In genomic region chr4:139663561-139664138, GRCh38 we compare ENCODE assay signal across 21 cellular contexts. TPM values are rescaled to one million over a fixed set of nuclear protein-coding genes. Genes with fewer than 3 reads are reported as not detected.
DNase-seq lines count a peak whose midpoint lies in the region; ATAC-seq, FAIRE-seq and TF ChIP-seq lines count a peak whose summit lies in the region.
"Had no signal": no experiment of that assay in that cellular context is flagged by ENCODE, and none has a peak within 500 bp of the region (broad histone marks: within the 10 kb centered on the region; RNA-seq: fewer than 3 reads in every experiment).

No MANE protein-coding gene starts in this region.

- no peak for TF ChIP-seq CTCF in hepatocyte (IDR thresholded peaks at IDR 0.05; ENCODE audit: poor library complexity)

- no peaks in the 10 kb centered on the region for H3K36me3 Mint-ChIP-seq in activated T-helper 17 cell treated with anti-CD3 and anti-CD28 coated beads, Interleukin-2, amount 50 U/mL, for 72 hours (ENCODE audit: low read depth)

- no peak overlapping the region for H3K4me3 Mint-ChIP-seq in activated T-helper 17 cell treated with anti-CD3 and anti-CD28 coated beads, Interleukin-2, amount 50 U/mL, for 72 hours
- H3K4me3 Mint-ChIP-seq: H9 had no signal

- peak overlapping the region; percentile 46 for H2AFZ ChIP-seq in hepatocyte

- H3K27me3 Mint-ChIP-seq in activated T-helper 17 cell treated with anti-CD3 and anti-CD28 coated beads, Interleukin-2, amount 50 U/mL, for 72 hours, result no peaks in the 10 kb centered on the region

- H3K4me2 ChIP-seq in hepatocyte, result peak overlapping the region; percentile 24

- H4K20me1 ChIP-seq in hepatocyte (ENCODE audit: insufficient read depth, poor library complexity, severe bottlenecking), result no peaks in the 10 kb centered on the region

- no peak for ATAC-seq in activated T-helper 17 cell treated with anti-CD3 and anti-CD28 coated beads, Interleukin-2, amount 50 U/mL, for 72 hours (replicated peaks)
- ATAC-seq in HG02885 (IDR thresholded peaks at IDR 0.05; ENCODE audit: poor library complexity, unreplicated experiment) (no peak), left ventricle myocardium superior (no peak)

- H3K4me3 ChIP-seq in hepatocyte (no peak overlapping the region), small intestine (ENCODE audit: low read depth in 1 of 2, low read length in 2 of 2) (no peak overlapping the region)
- H3K4me3 ChIP-seq: MG63, Peyer's patch had no signal

- peak overlapping the region; percentile 95 for H3K27ac ChIP-seq in hepatocyte
- peak overlapping the region; percentile 37 to 57 for H3K27ac ChIP-seq in small intestine (ENCODE audit: low read depth in 1 of 2, low read length in 1 of 2)
- H3K27ac ChIP-seq: 22Rv1, C4-2B had no signal

- no peaks in the 10 kb centered on the region for H3K9me2 ChIP-seq in hepatocyte (replicated peaks; ENCODE audit: insufficient read depth)

- H3K27me3 ChIP-seq in hepatocyte (no peaks in the 10 kb centered on the region), small intestine (ENCODE audit: control insufficient read depth in 2 of 2, insufficient read depth in 2 of 2, low read length in 2 of 2) (no peaks in the 10 kb centered on the region)
- H3K27me3 ChIP-seq: MG63, Peyer's patch had no signal

- peak overlapping the region; percentile 57 for H3K27ac Mint-ChIP-seq in activated T-helper 17 cell treated with anti-CD3 and anti-CD28 coated beads, Interleukin-2, amount 50 U/mL, for 72 hours
- H3K27ac Mint-ChIP-seq: H9 had no signal

- intact Hi-C loops in left ventricle myocardium superior (cut with micrococcal nuclease), result no loop called here

- H3K9me3 ChIP-seq in hepatocyte (ENCODE audit: low read depth) (no peaks in the 10 kb centered on the region), small intestine (ENCODE audit: control insufficient read depth, low read depth) (no peaks in the 10 kb centered on the region)
- H3K9me3 ChIP-seq: MG63, Peyer's patch had no signal

- no peak for FAIRE-seq in small intestine (lab: Jason Lieb, UNC)

- H3K4me1 Mint-ChIP-seq in activated T-helper 17 cell treated with anti-CD3 and anti-CD28 coated beads, Interleukin-2, amount 50 U/mL, for 72 hours, result peaks cover 7% of the 10 kb centered on the region

- H3K4me1 ChIP-seq in hepatocyte (ENCODE audit: insufficient read depth) (peaks cover 56% of the 10 kb centered on the region), small intestine (ENCODE audit: control insufficient read depth in 2 of 2, insufficient read depth in 1 of 2, low read depth in 1 of 2, low read length in 1 of 2) (peaks cover 10 to 14% of the 10 kb centered on the region in 2 donors)

- peaks cover 15% of the 10 kb centered on the region for H3K79me2 ChIP-seq in hepatocyte

- H3K36me3 ChIP-seq in hepatocyte (replicated peaks; ENCODE audit: insufficient read depth, low read depth) (no peaks in the 10 kb centered on the region), small intestine (ENCODE audit: control insufficient read depth in 2 of 2, insufficient read depth in 2 of 2, low read length in 2 of 2) (no peaks in the 10 kb centered on the region)
- H3K36me3 ChIP-seq: MG63, Peyer's patch had no signal

- H3K9me3 Mint-ChIP-seq in activated T-helper 17 cell treated with anti-CD3 and anti-CD28 coated beads, Interleukin-2, amount 50 U/mL, for 72 hours, result no peaks in the 10 kb centered on the region

- DNase-seq in NCI-H82 (lab: John Stamatoyannopoulos, UW) (peak; percentile 36), NCI-H82 treated with DMSO at 0.1 percent for 48 hours (lab: John Stamatoyannopoulos, UW; ENCODE audit: unreplicated experiment) (no peak), hepatocyte (ENCODE audit: low spot score) (no peak), small intestine (peak; percentile 35), left ventricle myocardium superior (no peak)
- no peak for DNase-seq in activated CD4-positive, alpha-beta T cell treated with anti-CD3 and anti-CD28 coated beads, Interleukin-2, amount 50 U/mL, for 48 hours
- DNase-seq: AML-193, DMS79 treated with DMSO at 0.1 percent for 48 hours, H9, IMR-90, Kasumi-1, MG63, NCI-H1048, NCI-H1436, NCI-H1930, NCI-H226, Peyer's patch had no signal

- WGBS in hepatocyte (ENCODE audit: low lambda C conversion rate, missing lambda C conversion rate), result 53% methylated on average over 1 of the region's 1 CpG
- whole genome bisulfite sequencing in small intestine, 3 donors, result 14 to 57% (median 27%) methylated on average over 1 of the region's 1 CpG

RNA-seq across cellular contexts. Expression of gene MGST2, which starts 2.0 kb away (rescaled TPM):
- 10 to 100 TPM; 29.2 to 32.0 TPM for total RNA-seq in activated T-helper 17 cell treated with anti-CD3 and anti-CD28 coated beads, Interleukin-2, amount 50 U/mL, for 72 hours
- 82.4 and 88.5 TPM in 2 replicates for total RNA-seq in hepatocyte
- 97.9 and 108 TPM in 2 replicates for polyA plus RNA-seq in hepatocyte
- 100 to 1,000 TPM; 207 to 225 (median 214) TPM for polyA plus RNA-seq in small intestine
- 112 TPM for total RNA-seq in left ventricle myocardium superior

Comparison
In these comparisons a context has a peak if more than half of its experiments do, and no peak if none do; other contexts are left out.
1. DNase-seq: peak in NCI-H82 (single experiment) and small intestine (single experiment); none in NCI-H82 treated with DMSO at 0.1 percent for 48 hours (single experiment), hepatocyte (single experiment), left ventricle myocardium superior (single experiment) and activated CD4-positive, alpha-beta T cell treated with anti-CD3 and anti-CD28 coated beads, Interleukin-2, amount 50 U/mL, for 48 hours (0 of 2).